Comparison of ENCODE assay signal across 17 cellular contexts in genomic region chr4:111546881-111547280, GRCh38.
"Had no signal": no experiment of that assay in that cellular context is flagged by ENCODE, and none has a peak within 500 bp of the region (broad histone marks: within the 10 kb centered on the region; RNA-seq: fewer than 3 reads in every experiment).

No MANE protein-coding gene starts in this region.

- ATAC-seq: foreskin keratinocyte; naive thymus-derived CD8-positive, alpha-beta T cell; right cardiac atrium; stimulated activated naive B cell treated with anti-CD40 and anti-IgM and Interleukin-4, amounts not matched to agents 10 μg/mL and 1 μg/mL and 100 μg/mL, for 72 hours had no signal

- H3K27me3 ChIP-seq: breast epithelium, esophagus muscularis mucosa, foreskin keratinocyte, spleen, tibial nerve, vagina had no signal

- H3K27ac ChIP-seq: breast epithelium, esophagus muscularis mucosa, foreskin keratinocyte, spleen, tibial nerve, vagina had no signal

- DNase-seq: activated CD4-positive, alpha-beta memory T cell treated with anti-CD3 and anti-CD28 coated beads, Interleukin-2, amount 10 ng/mL, durations not matched to agents 7 days and 5 days; activated gamma-delta T cell; activated T-cell treated with anti-CD3 and anti-CD28 coated beads, Interleukin-2, amount 50 U/mL, for 48 hours; amygdala; foreskin keratinocyte; immature natural killer cell; naive thymus-derived CD8-positive, alpha-beta T cell; nucleus accumbens; right cardiac atrium; spleen; stimulated activated CD4-positive, alpha-beta T cell treated with anti-CD3 and anti-CD28 coated beads, Interleukin-1b, Interleukin-23, amount 100 ng/mL, for 48 hours; stimulated activated naive B cell treated with anti-CD40 and anti-IgM and Interleukin-4, amounts not matched to agents 10 μg/mL and 1 μg/mL and 100 μg/mL, for 72 hours had no signal

- H3K9me3 ChIP-seq: breast epithelium, esophagus muscularis mucosa, spleen, tibial nerve, vagina had no signal

- H3K4me1 ChIP-seq: breast epithelium, esophagus muscularis mucosa, foreskin keratinocyte, spleen, tibial nerve, vagina had no signal

- H3K4me3 ChIP-seq: breast epithelium, esophagus muscularis mucosa, lung, spleen, tibial nerve, vagina had no signal

- H3K36me3 ChIP-seq: breast epithelium, esophagus muscularis mucosa, spleen, tibial nerve, vagina had no signal
